Comparison of ENCODE assay signal across 9 cellular contexts in the genomic region with DNA sequence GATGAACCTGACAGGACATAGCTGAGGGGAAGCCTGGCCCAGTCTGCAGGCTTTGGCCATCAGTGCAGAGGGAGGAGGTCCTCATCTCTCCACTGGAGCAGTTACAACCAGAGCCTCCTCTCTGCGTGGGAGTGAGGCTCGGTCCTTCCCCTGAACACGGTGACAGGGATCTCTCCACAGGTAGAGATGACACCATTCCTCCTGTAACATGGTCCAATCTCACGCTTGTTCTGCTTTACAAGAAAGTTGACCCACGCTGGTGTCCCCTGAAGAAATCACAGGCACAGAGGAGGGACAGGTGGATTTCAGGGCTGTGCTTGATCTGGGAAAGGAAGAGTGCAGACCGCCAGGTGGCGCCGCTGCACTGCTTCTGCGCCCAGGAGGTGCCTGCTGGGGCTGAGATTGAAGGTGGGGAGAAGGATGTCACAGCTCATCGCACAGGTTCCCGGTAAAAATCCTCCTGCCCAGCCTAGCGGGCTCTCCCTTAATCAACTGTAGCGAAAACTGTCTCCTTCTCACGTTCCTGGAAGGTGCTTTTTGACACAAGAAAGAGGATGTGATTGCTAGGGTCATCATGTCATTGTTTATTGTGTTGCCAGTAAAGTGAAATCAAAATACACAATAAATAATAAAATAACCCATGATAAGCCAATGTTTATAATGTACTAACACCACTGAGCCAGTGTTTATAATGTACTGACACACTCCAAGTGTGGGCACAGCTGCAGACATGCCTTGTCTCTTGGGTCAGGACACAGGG. TPM values are rescaled to one million over a fixed set of nuclear protein-coding genes. Genes with fewer than 3 reads are reported as not detected.
A peak's percentile ranks its signal among the peaks of the same experiment; 100 is the strongest.
DNase-seq lines count a peak whose midpoint lies in the region; ATAC-seq and TF ChIP-seq lines count a peak whose summit lies in the region.
"Had no signal": no experiment of that assay in that cellular context is flagged by ENCODE, and none has a peak within 500 bp of the region (broad histone marks: within the 10 kb centered on the region; RNA-seq: fewer than 3 reads in every experiment).

No MANE protein-coding gene starts in this region.

- no peak overlapping the region for H3K4me3 ChIP-seq in AG04449 (ENCODE audit: low read depth, low read length)
- H3K4me3 ChIP-seq in kidney epithelial cell (ENCODE audit: low read depth, low read length) = no peak overlapping the region

- DNase-seq in AG04449 (ENCODE audit: low read depth, low spot score) (no peak), GM19238 (ENCODE audit: insufficient read length, low spot score) (peak; percentile 55), NCI-H2227 treated with DMSO at 0.1 percent for 48 hours (lab: John Stamatoyannopoulos, UW) (peak; percentile 58), caudate nucleus (lab: John Stamatoyannopoulos, UW) (peak in 56 of 61 donors; percentile 12 to 76 (median 52)), kidney epithelial cell (ENCODE audit: low read depth) (no peak)
- DNase-seq in activated CD4-positive, CD25-positive, alpha-beta regulatory T cell treated with anti-CD3 and anti-CD28 coated beads, Interleukin-2, amount 50 U/mL, for 72 hours = peak; percentile 89
- DNase-seq in stimulated activated CD4-positive, alpha-beta T cell treated with anti-CD3 and anti-CD28 coated beads, Interleukin-2, amount 100 ng/mL, for 24 hours = peak; percentile 88

- TF ChIP-seq CTCF in AG04449 (IDR thresholded peaks at IDR 0.05; ENCODE audit: insufficient read depth, low read length, missing control alignments) (peak; percentile 91), kidney epithelial cell (IDR thresholded peaks at IDR 0.05; ENCODE audit: insufficient read depth, low read length, poor library complexity, severe bottlenecking) (peak; percentile 96)

- peaks cover 25% of the 10 kb centered on the region for H3K27me3 ChIP-seq in kidney epithelial cell (ENCODE audit: control insufficient read depth, insufficient read depth, low read length)

- CTCF ChIA-PET in AG04449 (lab: Yijun Ruan, JAX) = interaction anchor here (0.6 to 3.5 kb wide), 31 partner anchors 8 to 323 kb away, joined by 3 to 67 read pairs (median 4); a partner anchor contains a TSS

- POLR2A ChIA-PET in AG04449 (lab: Yijun Ruan, JAX) = no interaction called here

- no peaks in the 10 kb centered on the region for H3K36me3 ChIP-seq in kidney epithelial cell (ENCODE audit: control insufficient read depth, insufficient read depth, low read length)

- no peak for ATAC-seq in GM19455 (IDR thresholded peaks at IDR 0.05; ENCODE audit: unreplicated experiment)

- H3K27ac ChIP-seq in caudate nucleus (ENCODE audit: low read depth, low read length) = no peak overlapping the region

RNA-seq across cellular contexts. Expression of a gene that starts 20.4 kb away (rescaled TPM):
- 0.75 and 1.1 TPM in 2 replicates for total RNA-seq in kidney epithelial cell
- total RNA-seq: urinary bladder had no signal

Comparison
In these comparisons a context has a peak if more than half of its experiments do, and no peak if none do; other contexts are left out.
1. DNase-seq: peak in GM19238 (single experiment), NCI-H2227 treated with DMSO at 0.1 percent for 48 hours (single experiment), activated CD4-positive, CD25-positive, alpha-beta regulatory T cell treated with anti-CD3 and anti-CD28 coated beads, Interleukin-2, amount 50 U/mL, for 72 hours (single experiment), caudate nucleus (56 of 61) and stimulated activated CD4-positive, alpha-beta T cell treated with anti-CD3 and anti-CD28 coated beads, Interleukin-2, amount 100 ng/mL, for 24 hours (2 of 2); none in AG04449 (single experiment) and kidney epithelial cell (single experiment).